28 cellular contexts compared by ENCODE assay signal in the genomic region with DNA sequence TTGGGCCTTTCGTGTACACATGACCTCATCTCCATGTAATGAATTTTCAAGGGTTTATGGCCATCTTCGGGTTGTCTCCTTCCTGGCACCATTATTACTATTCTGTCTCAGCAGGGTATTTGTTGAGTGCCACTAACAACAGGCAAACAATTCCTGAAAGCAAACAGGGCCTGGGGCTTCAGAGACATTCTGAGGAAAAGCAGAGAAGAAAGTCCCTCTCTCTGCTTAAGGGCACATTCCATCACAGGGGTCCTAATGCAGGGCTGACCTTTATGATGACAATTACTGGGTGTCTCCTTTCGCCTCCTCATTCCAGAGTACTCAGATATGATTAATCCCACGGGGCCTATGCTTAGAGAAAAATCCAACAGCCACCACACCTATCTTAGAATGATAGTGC.
"Had no signal": no experiment of that assay in that cellular context is flagged by ENCODE, and none has a peak within 500 bp of the region (broad histone marks: within the 10 kb centered on the region; RNA-seq: fewer than 3 reads in every experiment).

No MANE protein-coding gene starts in this region.

- H3K9me3 Mint-ChIP-seq: nephron progenitor cell had no signal

- H3K4me3 Mint-ChIP-seq: effector memory CD8-positive, alpha-beta T cell; immature natural killer cell; naive thymus-derived CD4-positive, alpha-beta T cell; nephron progenitor cell; stimulated activated effector memory CD8-positive, alpha-beta T cell treated with anti-CD3 and anti-CD28 coated beads, Interleukin-12 subunit alpha, Interleukin-12 subunit beta, amount 100 ng/mL, for 72 hours had no signal

- H3K36me3 ChIP-seq: esophagus squamous epithelium, heart right ventricle, lower lobe of right lung, ovary, sigmoid colon, stomach, thyroid gland, upper lobe of left lung, uterus had no signal

- H3K27ac ChIP-seq: esophagus squamous epithelium, heart right ventricle, lower lobe of right lung, ovary, psoas muscle, sigmoid colon, stomach, thyroid gland, upper lobe of left lung, uterus had no signal

- H3K4me1 Mint-ChIP-seq: stimulated activated effector memory CD8-positive, alpha-beta T cell treated with anti-CD3 and anti-CD28 coated beads, Interleukin-12 subunit alpha, Interleukin-12 subunit beta, amount 100 ng/mL, for 72 hours had no signal

- H3K27me3 Mint-ChIP-seq: effector memory CD8-positive, alpha-beta T cell; naive thymus-derived CD4-positive, alpha-beta T cell had no signal

- H3K4me1 ChIP-seq: esophagus squamous epithelium, heart right ventricle, lower lobe of right lung, psoas muscle, sigmoid colon, stomach, thyroid gland, upper lobe of left lung, uterus had no signal

- H3K27ac Mint-ChIP-seq: effector memory CD8-positive, alpha-beta T cell; naive thymus-derived CD4-positive, alpha-beta T cell; nephron progenitor cell; stimulated activated effector memory CD8-positive, alpha-beta T cell treated with anti-CD3 and anti-CD28 coated beads, Interleukin-12 subunit alpha, Interleukin-12 subunit beta, amount 100 ng/mL, for 72 hours had no signal

- H3K36me3 Mint-ChIP-seq: naive thymus-derived CD4-positive, alpha-beta T cell; stimulated activated effector memory CD8-positive, alpha-beta T cell treated with anti-CD3 and anti-CD28 coated beads, Interleukin-12 subunit alpha, Interleukin-12 subunit beta, amount 100 ng/mL, for 72 hours had no signal

- H3K9me3 ChIP-seq: esophagus squamous epithelium, heart right ventricle, lower lobe of right lung, ovary, psoas muscle, sigmoid colon, stomach, thyroid gland, upper lobe of left lung, uterus had no signal

- H3K27me3 ChIP-seq: esophagus squamous epithelium, ovary, sigmoid colon, stomach, thyroid gland, upper lobe of left lung, uterus had no signal

- DNase-seq: cortex of kidney; effector memory CD8-positive, alpha-beta T cell; erythroblast; esophagus squamous epithelium; foreskin melanocyte; glutamatergic neuron; heart right ventricle; hypothalamus; immature natural killer cell; left ventricle myocardium superior; lower lobe of right lung; midbrain; naive thymus-derived CD4-positive, alpha-beta T cell; nephron progenitor cell; nucleus accumbens; ovary; posterior cingulate gyrus; psoas muscle; right cardiac atrium; sigmoid colon; stimulated activated CD4-positive, alpha-beta T cell treated with anti-CD3 and anti-CD28 coated beads, Interleukin-2, amount 100 ng/mL, for 24 hours; stimulated activated CD4-positive, alpha-beta T cell treated with anti-CD3 and anti-CD28 coated beads, Interleukin-4, amount 100 ng/mL, for 24 hours; stimulated activated naive CD4-positive, alpha-beta T cell treated with Interleukin-2 at 50 U/mL for 16 hours; stomach; thyroid gland; upper lobe of left lung; uterus had no signal

- H3K4me3 ChIP-seq: esophagus squamous epithelium, heart right ventricle, lower lobe of right lung, ovary, psoas muscle, sigmoid colon, stomach, thyroid gland, upper lobe of left lung, uterus had no signal
